8 cellular contexts compared by ENCODE assay signal in the genomic region with DNA sequence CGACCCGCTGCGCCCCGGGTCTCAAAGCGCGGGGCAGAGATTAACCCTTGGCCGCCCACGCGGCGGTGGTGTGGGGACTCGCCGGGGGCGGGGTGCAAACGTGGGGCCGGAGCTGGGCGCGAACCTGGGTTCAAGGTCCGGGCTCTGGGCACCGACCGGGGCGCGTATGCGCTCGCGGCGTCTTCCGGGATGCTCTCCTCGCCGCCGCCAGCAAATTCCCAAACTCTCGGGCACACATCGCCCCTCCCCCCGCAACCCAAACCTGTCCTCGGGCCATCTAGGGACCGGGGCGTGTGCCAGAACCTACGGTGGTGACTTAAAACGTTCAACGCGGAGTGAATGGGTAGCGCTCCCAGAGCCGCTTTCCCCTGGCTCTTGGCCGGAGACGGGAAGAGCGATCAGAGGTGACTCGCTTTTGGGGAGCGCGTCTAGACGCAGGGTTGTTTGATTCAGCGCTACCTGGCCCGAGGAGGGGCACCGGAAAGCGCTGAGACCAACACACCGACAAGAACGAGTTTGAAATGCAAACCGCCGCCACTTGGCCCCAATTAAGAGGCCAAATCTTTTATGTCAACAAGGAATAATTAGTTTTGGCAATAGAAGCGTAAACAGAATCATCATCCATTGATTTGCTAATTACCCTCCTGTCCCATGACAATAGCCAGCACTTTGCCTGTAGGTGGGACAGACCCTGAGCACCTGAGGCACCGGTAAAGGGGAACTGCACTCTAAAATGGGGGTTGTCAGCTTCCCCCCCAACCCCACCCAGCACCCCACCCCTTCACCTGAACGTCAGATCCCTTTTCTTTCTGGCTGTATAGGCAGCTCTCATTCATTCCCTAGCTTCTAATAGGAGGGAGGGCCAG. TPM values are rescaled to one million over a fixed set of nuclear protein-coding genes. Genes with fewer than 3 reads are reported as not detected.
DNase-seq lines count a peak whose midpoint lies in the region; ATAC-seq and TF ChIP-seq lines count a peak whose summit lies in the region.

No MANE protein-coding gene starts in this region.

- H3K27ac ChIP-seq in suprapubic skin = no peak overlapping the region

- no peak for TF ChIP-seq POLR2A in suprapubic skin (IDR thresholded peaks at IDR 0.05)

- H3K9me3 Mint-ChIP-seq in activated CD4-positive, alpha-beta T cell treated with anti-CD3 and anti-CD28 coated beads, Interleukin-2, amount 10 ng/mL, durations not matched to agents 7 days and 5 days = no peaks in the 10 kb centered on the region

- WGBS in suprapubic skin = 5% methylated on average over 33 of the region's 60 CpGs

- H3K4me3 ChIP-seq in suprapubic skin = peak overlapping the region; percentile 64

- CTCF ChIA-PET in activated CD4-positive, alpha-beta T cell treated with anti-CD3 and anti-CD28 coated beads, Interleukin-2, amount 10 ng/mL, durations not matched to agents 7 days and 5 days (lab: Charles Lee) = no interaction called here

- H3K27me3 Mint-ChIP-seq in activated CD4-positive, alpha-beta T cell treated with anti-CD3 and anti-CD28 coated beads, Interleukin-2, amount 10 ng/mL, durations not matched to agents 7 days and 5 days = peaks cover 51% of the 10 kb centered on the region

- no peaks in the 10 kb centered on the region for H3K27me3 ChIP-seq in suprapubic skin

- peaks cover 28% of the 10 kb centered on the region for H3K4me1 ChIP-seq in suprapubic skin

- TF ChIP-seq EP300 in suprapubic skin (IDR thresholded peaks at IDR 0.05) = no peak

- POLR2A ChIA-PET in activated CD4-positive, alpha-beta T cell treated with anti-CD3 and anti-CD28 coated beads, Interleukin-2, amount 10 ng/mL, durations not matched to agents 7 days and 5 days (lab: Charles Lee) = no interaction called here

- DNase-seq in activated CD4-positive, alpha-beta T cell treated with anti-CD3 and anti-CD28 coated beads, Interleukin-2, amount 10 ng/mL, durations not matched to agents 7 days and 5 days = no peak
- no peak for DNase-seq in activated CD4-positive, alpha-beta T cell treated with anti-CD3 and anti-CD28 coated beads for 1 hour
- DNase-seq in NCI-H69 (lab: John Stamatoyannopoulos, UW) (peak; percentile 93), T47D (ENCODE audit: low read depth in 1 of 2, low spot score in 1 of 2) (peak; percentile 51 to 58), left lobe of liver (ENCODE audit: low spot score) (peak; percentile 86), suprapubic skin (ENCODE audit: low spot score in 2 of 2) (peak in 1 of 2 donors; percentile 66), AG08395 (ENCODE audit: low spot score) (no peak)

- no peak for TF ChIP-seq CTCF in suprapubic skin (IDR thresholded peaks at IDR 0.05)

- H3K27ac Mint-ChIP-seq in activated CD4-positive, alpha-beta T cell treated with anti-CD3 and anti-CD28 coated beads, Interleukin-2, amount 10 ng/mL, durations not matched to agents 7 days and 5 days = no peak overlapping the region

- H3K36me3 Mint-ChIP-seq in activated CD4-positive, alpha-beta T cell treated with anti-CD3 and anti-CD28 coated beads, Interleukin-2, amount 10 ng/mL, durations not matched to agents 7 days and 5 days (ENCODE audit: low read depth) = no peaks in the 10 kb centered on the region

- H3K9me3 ChIP-seq in suprapubic skin = no peaks in the 10 kb centered on the region

- ATAC-seq in left lobe of liver = peak; percentile 75
- ATAC-seq in GM21723 (IDR thresholded peaks at IDR 0.05; ENCODE audit: unreplicated experiment) = no peak

- in situ Hi-C loops in T47D (cut with HindIII; ENCODE audit: low pct_unique_long_range_greater_than_20kb, low sequenced_read_pairs) = no loop called here

- no peaks in the 10 kb centered on the region for H3K36me3 ChIP-seq in suprapubic skin

- H3K4me3 Mint-ChIP-seq in activated CD4-positive, alpha-beta T cell treated with anti-CD3 and anti-CD28 coated beads, Interleukin-2, amount 10 ng/mL, durations not matched to agents 7 days and 5 days = peak overlapping the region; percentile 71

- peaks cover 16% of the 10 kb centered on the region for H3K4me1 Mint-ChIP-seq in activated CD4-positive, alpha-beta T cell treated with anti-CD3 and anti-CD28 coated beads, Interleukin-2, amount 10 ng/mL, durations not matched to agents 7 days and 5 days

RNA-seq across cellular contexts. Expression of a gene that starts 46.2 kb away (rescaled TPM):
- total RNA-seq in activated CD4-positive, alpha-beta T cell treated with anti-CD3 and anti-CD28 coated beads, Interleukin-2, amount 10 ng/mL, durations not matched to agents 7 days and 5 days = not detected
- total RNA-seq in left lobe of liver (2.7 TPM), suprapubic skin (10 to 100 TPM; 39.3 to 84.9 (median 61.7) TPM)

Comparison
In these comparisons a context has a peak if more than half of its experiments do, and no peak if none do; other contexts are left out.
1. DNase-seq: peak in NCI-H69 (single experiment), T47D (2 of 2) and left lobe of liver (single experiment); none in activated CD4-positive, alpha-beta T cell treated with anti-CD3 and anti-CD28 coated beads, Interleukin-2, amount 10 ng/mL, durations not matched to agents 7 days and 5 days (single experiment), activated CD4-positive, alpha-beta T cell treated with anti-CD3 and anti-CD28 coated beads for 1 hour (single experiment) and AG08395 (single experiment).
2. RNA of a gene that starts 46.2 kb away (total RNA-seq): 39.3 to 84.9 TPM in suprapubic skin; 2.7 TPM in left lobe of liver (single experiment) and not detected in activated CD4-positive, alpha-beta T cell treated with anti-CD3 and anti-CD28 coated beads, Interleukin-2, amount 10 ng/mL, durations not matched to agents 7 days and 5 days; every median in the first group is over 10 times any median in the second.